In the genomic region with DNA sequence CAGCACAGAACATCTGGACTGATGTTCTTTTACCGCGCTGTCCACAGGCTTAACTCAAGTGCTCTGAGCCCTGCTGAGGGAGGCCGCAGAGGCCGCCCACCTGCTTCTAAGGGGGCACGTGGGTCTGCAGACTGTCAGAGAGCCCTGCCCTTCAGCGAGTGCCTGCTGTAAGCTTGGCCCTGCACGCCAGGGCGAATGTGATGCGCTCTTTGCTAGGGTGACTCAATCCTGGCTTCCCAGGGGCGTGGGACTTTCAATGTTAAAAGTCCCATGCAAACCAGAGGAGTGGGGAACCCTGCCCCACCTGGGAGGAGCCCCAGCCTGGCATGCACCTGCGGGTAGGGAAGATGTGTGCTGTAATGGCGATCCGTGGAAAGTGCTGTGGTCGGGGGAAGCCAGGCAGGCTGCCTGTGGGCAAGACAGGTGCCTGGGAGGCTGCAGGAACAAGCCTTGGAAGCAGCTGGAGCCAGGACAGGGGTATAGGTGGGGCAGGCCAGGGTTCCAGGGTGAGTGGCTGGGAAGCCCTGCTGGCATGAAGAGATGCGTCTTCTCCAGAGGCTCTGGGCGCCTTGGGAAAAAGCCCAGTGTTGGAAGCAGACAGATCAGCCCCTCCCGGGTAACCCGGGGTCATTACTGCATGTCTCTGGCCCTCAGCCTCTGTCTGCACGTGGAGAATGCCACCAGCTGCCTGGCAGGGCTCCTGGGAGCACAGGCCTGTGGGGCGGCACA, we compare ENCODE assay signal across 9 cellular contexts. TPM values are rescaled to one million over a fixed set of nuclear protein-coding genes. Genes with fewer than 3 reads are reported as not detected.
A peak's percentile ranks its signal among the peaks of the same experiment; 100 is the strongest.
DNase-seq lines count a peak whose midpoint lies in the region; ATAC-seq lines count a peak whose summit lies in the region.
"Had no signal": no experiment of that assay in that cellular context is flagged by ENCODE, and none has a peak within 500 bp of the region (broad histone marks: within the 10 kb centered on the region; RNA-seq: fewer than 3 reads in every experiment).

No MANE protein-coding gene starts in this region.

- ATAC-seq in HG02759 (IDR thresholded peaks at IDR 0.05; ENCODE audit: unreplicated experiment) = peak; percentile 41
- ATAC-seq in activated naive CD4-positive, alpha-beta T cell treated with anti-CD3 and anti-CD28 coated beads, Interleukin-2, amount 50 U/mL, for 72 hours = peak; percentile 51 to 76
- ATAC-seq in left cardiac atrium = peak; percentile 4 to 39

- H3K27ac Mint-ChIP-seq in activated naive CD4-positive, alpha-beta T cell treated with anti-CD3 and anti-CD28 coated beads, Interleukin-2, amount 50 U/mL, for 72 hours = peak overlapping the region in 1 of 2 donors; percentile 78

- H3K36me3 Mint-ChIP-seq in activated naive CD4-positive, alpha-beta T cell treated with anti-CD3 and anti-CD28 coated beads, Interleukin-2, amount 50 U/mL, for 72 hours = peaks cover 6 to 7% of the 10 kb centered on the region in 2 donors

- H3K9me3 Mint-ChIP-seq in activated naive CD4-positive, alpha-beta T cell treated with anti-CD3 and anti-CD28 coated beads, Interleukin-2, amount 50 U/mL, for 72 hours = no peaks in the 10 kb centered on the region

- intact Hi-C loops in left cardiac atrium (cut with DNase I) = no loop called here

- DNase-seq in NCI-H1092 treated with DMSO at 0.1 percent for 48 hours (lab: John Stamatoyannopoulos, UW) = peak; percentile 17
- no peak for DNase-seq in NCI-H1092 (lab: John Stamatoyannopoulos, UW)
- DNase-seq in NCI-H226 = peak; percentile 12
- DNase-seq in activated naive CD4-positive, alpha-beta T cell treated with anti-CD3 and anti-CD28 coated beads, Interleukin-2, amount 50 U/mL, for 72 hours (ENCODE audit: low spot score in 2 of 2) = peak; percentile 63 to 82
- DNase-seq in left cardiac atrium = no peak
- no peak for DNase-seq in skeletal muscle cell (ENCODE audit: low read depth)
- DNase-seq in NOMO-1 treated with DMSO at 0.1 percent for 48 hours (lab: John Stamatoyannopoulos, UW; ENCODE audit: unreplicated experiment) = no peak

- H3K4me3 ChIP-seq in skeletal muscle cell (ENCODE audit: low read depth, low read length) = peak overlapping the region; percentile 86

RNA-seq across cellular contexts. Expression of a gene that starts 0.6 kb away (rescaled TPM):
- 10 to 100 TPM; 45.7 to 79.7 TPM for total RNA-seq in activated naive CD4-positive, alpha-beta T cell treated with anti-CD3 and anti-CD28 coated beads, Interleukin-2, amount 50 U/mL, for 72 hours
- 10 to 100 TPM; 37.5 to 40.6 TPM for total RNA-seq in left cardiac atrium

RNA-seq across cellular contexts. Expression of a gene that starts 3.1 kb away (rescaled TPM):
- total RNA-seq in activated naive CD4-positive, alpha-beta T cell treated with anti-CD3 and anti-CD28 coated beads, Interleukin-2, amount 50 U/mL, for 72 hours = under 1 TPM in 1 of 2 donors, not detected in 1; 0.19 TPM
- total RNA-seq in left cardiac atrium = under 1 TPM; 0.91 to 0.99 TPM
- total RNA-seq: mononuclear cell had no signal

RNA-seq across cellular contexts. Expression of a gene that starts 29.2 kb away (rescaled TPM):
- 100 to 1,000 TPM; 124 to 183 TPM for total RNA-seq in activated naive CD4-positive, alpha-beta T cell treated with anti-CD3 and anti-CD28 coated beads, Interleukin-2, amount 50 U/mL, for 72 hours
- 10 to 100 TPM; 21.6 to 22.6 TPM for total RNA-seq in left cardiac atrium

RNA-seq across cellular contexts. Expression of a gene that starts 50.9 kb away (rescaled TPM):
- total RNA-seq in activated naive CD4-positive, alpha-beta T cell treated with anti-CD3 and anti-CD28 coated beads, Interleukin-2, amount 50 U/mL, for 72 hours = 1 to 10 TPM; 6.9 to 7.1 TPM
- total RNA-seq in left cardiac atrium = under 1 TPM; 0.13 to 0.74 TPM

RNA-seq across cellular contexts. Expression of a gene that starts 59.6 kb away (rescaled TPM):
- 10 to 100 TPM; 34.7 to 38.8 TPM for total RNA-seq in activated naive CD4-positive, alpha-beta T cell treated with anti-CD3 and anti-CD28 coated beads, Interleukin-2, amount 50 U/mL, for 72 hours
- total RNA-seq in left cardiac atrium = 10 to 100 TPM; 10.8 to 14.1 TPM

Comparison
In these comparisons a context has a peak if more than half of its experiments do, and no peak if none do; other contexts are left out.
1. DNase-seq: peak in NCI-H1092 treated with DMSO at 0.1 percent for 48 hours (single experiment), NCI-H226 (single experiment) and activated naive CD4-positive, alpha-beta T cell treated with anti-CD3 and anti-CD28 coated beads, Interleukin-2, amount 50 U/mL, for 72 hours (2 of 2); none in NCI-H1092 (single experiment), left cardiac atrium (single experiment), skeletal muscle cell (single experiment) and NOMO-1 treated with DMSO at 0.1 percent for 48 hours (single experiment).
2. RNA of a gene that starts 29.2 kb away (total RNA-seq): 124 to 183 TPM in activated naive CD4-positive, alpha-beta T cell treated with anti-CD3 and anti-CD28 coated beads, Interleukin-2, amount 50 U/mL, for 72 hours; 21.6 to 22.6 TPM in left cardiac atrium; every median in the first group is over 4 times any median in the second.
3. Peak in every context shown above with its lines, with median percentiles within 50 percentile points of each other: ATAC-seq.